Comparison of ENCODE assay signal across 10 cellular contexts in genomic region chr12:67758119-67758873, GRCh38.
DNase-seq lines count a peak whose midpoint lies in the region; ATAC-seq, FAIRE-seq and TF ChIP-seq lines count a peak whose summit lies in the region.
"Had no signal": no experiment of that assay in that cellular context is flagged by ENCODE, and none has a peak within 500 bp of the region (broad histone marks: within the 10 kb centered on the region; RNA-seq: fewer than 3 reads in every experiment).

No MANE protein-coding gene starts in this region.

- H3K27ac ChIP-seq in OCI-LY1 (ENCODE audit: low read depth, low read length, poor library complexity, severe bottlenecking) (peak overlapping the region; percentile 79), prostate gland (no peak overlapping the region), suprapubic skin (no peak overlapping the region)

- TF ChIP-seq EP300 in suprapubic skin (IDR thresholded peaks at IDR 0.05): no peak

- POLR2A ChIA-PET in WTC11 (lab: Charles Lee): no interaction called here

- H3K4me2 ChIP-seq in OCI-LY1 (ENCODE audit: low read length): peak overlapping the region; percentile 21; the same call in 1 of the 2 replicates

- H3K4me3 Mint-ChIP-seq in WTC11: no peak overlapping the region

- H3K36me3 Mint-ChIP-seq in WTC11: peaks cover 4% of the 10 kb centered on the region; the same call in 1 of the 2 replicates

- no peak overlapping the region for H3K27ac Mint-ChIP-seq in WTC11

- no peak overlapping the region for H3K4me3 ChIP-seq in OCI-LY1 (ENCODE audit: low read depth, low read length, poor library complexity, severe bottlenecking)
- no peak overlapping the region for H3K4me3 ChIP-seq in prostate gland
- H3K4me3 ChIP-seq in suprapubic skin: no peak overlapping the region

- peaks cover 14% of the 10 kb centered on the region for H3K9me3 Mint-ChIP-seq in WTC11

- 75% methylated on average over 6 of the region's 6 CpGs for WGBS in prostate gland
- WGBS in suprapubic skin: 79% methylated on average over 6 of the region's 6 CpGs

- H2AFZ ChIP-seq in OCI-LY1 (ENCODE audit: low read length): no peak overlapping the region

- intact Hi-C loops in prostate gland (cut with DNase I): no loop called here

- no peaks in the 10 kb centered on the region for H4K20me1 ChIP-seq in OCI-LY1 (ENCODE audit: insufficient read depth, low read length)

- ATAC-seq in GM19438 (IDR thresholded peaks at IDR 0.05; ENCODE audit: low read depth, unreplicated experiment) (peak; percentile 99), HG03045 (IDR thresholded peaks at IDR 0.05; ENCODE audit: unreplicated experiment) (peak; percentile 88), WTC11 (no peak)

- no peaks in the 10 kb centered on the region for H3K9me2 ChIP-seq in OCI-LY1 (ENCODE audit: low read depth, low read length)

- H3K9me3 ChIP-seq in OCI-LY1 (ENCODE audit: low read length) (no peaks in the 10 kb centered on the region), prostate gland (no peaks in the 10 kb centered on the region), suprapubic skin (no peaks in the 10 kb centered on the region)

- H3F3A ChIP-seq in OCI-LY1 (ENCODE audit: insufficient read depth, low read length): no peaks in the 10 kb centered on the region; the same call in 1 of the 2 replicates

- no peaks in the 10 kb centered on the region for H3K27me3 ChIP-seq in OCI-LY1 (ENCODE audit: insufficient read depth, low read length)
- H3K27me3 ChIP-seq in prostate gland (replicated peaks; ENCODE audit: insufficient read depth): no peaks in the 10 kb centered on the region
- no peaks in the 10 kb centered on the region for H3K27me3 ChIP-seq in suprapubic skin

- CTCF ChIA-PET in WTC11 (lab: Charles Lee): no interaction called here

- no peak for TF ChIP-seq POLR2A in GM12891 (IDR thresholded peaks at IDR 0.05; ENCODE audit: low read depth, low read length)
- TF ChIP-seq POLR2A in prostate gland (IDR thresholded peaks at IDR 0.05): no peak
- no peak for TF ChIP-seq POLR2A in suprapubic skin (IDR thresholded peaks at IDR 0.05)

- no peaks in the 10 kb centered on the region for H3K79me2 ChIP-seq in OCI-LY1 (ENCODE audit: insufficient read depth, low read length)

- FAIRE-seq in GM12891 (lab: Jason Lieb, UNC): peak; percentile 91

- H3K4me1 Mint-ChIP-seq in WTC11: peaks cover 25% of the 10 kb centered on the region

- H3K4me1 ChIP-seq in OCI-LY1 (ENCODE audit: insufficient read depth, low read length, severe bottlenecking): peaks cover 22% of the 10 kb centered on the region
- H3K4me1 ChIP-seq in prostate gland (replicated peaks): no peaks in the 10 kb centered on the region
- no peaks in the 10 kb centered on the region for H3K4me1 ChIP-seq in suprapubic skin

- TF ChIP-seq CTCF in OCI-LY1 (IDR thresholded peaks at IDR 0.05; ENCODE audit: low read length) (no peak), prostate gland (IDR thresholded peaks at IDR 0.05) (no peak), WTC11 (IDR thresholded peaks at IDR 0.05) (no peak), suprapubic skin (IDR thresholded peaks at IDR 0.05) (no peak)

- H3K9ac ChIP-seq in OCI-LY1 (ENCODE audit: low read length): peak overlapping the region; percentile 13; the same call in 1 of the 2 replicates

- no peaks in the 10 kb centered on the region for H3K27me3 Mint-ChIP-seq in WTC11 (ENCODE audit: low read depth)

- no peaks in the 10 kb centered on the region for H3K36me3 ChIP-seq in OCI-LY1 (ENCODE audit: insufficient read depth, low read length)
- no peaks in the 10 kb centered on the region for H3K36me3 ChIP-seq in prostate gland
- H3K36me3 ChIP-seq in suprapubic skin: no peaks in the 10 kb centered on the region

- DNase-seq in GM12891 (ENCODE audit: insufficient read length, low spot score): peak; percentile 30
- DNase-seq in prostate gland (ENCODE audit: low spot score): no peak
- DNase-seq in WTC11 (ENCODE audit: low spot score): no peak
- DNase-seq in suprapubic skin (ENCODE audit: low spot score in 2 of 2): no peak
- DNase-seq in SHP77 (lab: John Stamatoyannopoulos, UW): no peak
- DNase-seq: activated CD8-positive, alpha-beta memory T cell treated with anti-CD3 and anti-CD28 coated beads for 24 hours; OCI-M1 had no signal

TF ChIP-seq in GM12891, 5 proteins besides CTCF, POLR2A, EP300 and RAD21:
- TF ChIP-seq PAX5 (IDR thresholded peaks at IDR 0.05; ENCODE audit: insufficient read depth, low read length, severe bottlenecking): no peak
- no peak for TF ChIP-seq POLR2AphosphoS5 (IDR thresholded peaks at IDR 0.05; ENCODE audit: low read depth, low read length)
- no peak for TF ChIP-seq POU2F2 (IDR thresholded peaks at IDR 0.05; ENCODE audit: low read depth, low read length)
- TF ChIP-seq SPI1 (IDR thresholded peaks at IDR 0.05; ENCODE audit: low read depth, low read length): peak; percentile 99
- TF ChIP-seq TAF1 (IDR thresholded peaks at IDR 0.05; ENCODE audit: low read depth, low read length): no peak

TF ChIP-seq in WTC11, 78 proteins besides CTCF, POLR2A, EP300 and RAD21 (continues in another document):
- TF ChIP-seq FOXJ3 (CRISPR knock-in tag; IDR thresholded peaks at IDR 0.05; ENCODE audit: borderline replicate concordance) (no peak), ELF4 (CRISPR knock-in tag; IDR thresholded peaks at IDR 0.05; ENCODE audit: low read depth) (no peak), ESRRA (CRISPR knock-in tag; IDR thresholded peaks at IDR 0.05; ENCODE audit: borderline replicate concordance) (no peak), NR1H2 (CRISPR knock-in tag; IDR thresholded peaks at IDR 0.05) (no peak)
- TF ChIP-seq, protein P1, sequence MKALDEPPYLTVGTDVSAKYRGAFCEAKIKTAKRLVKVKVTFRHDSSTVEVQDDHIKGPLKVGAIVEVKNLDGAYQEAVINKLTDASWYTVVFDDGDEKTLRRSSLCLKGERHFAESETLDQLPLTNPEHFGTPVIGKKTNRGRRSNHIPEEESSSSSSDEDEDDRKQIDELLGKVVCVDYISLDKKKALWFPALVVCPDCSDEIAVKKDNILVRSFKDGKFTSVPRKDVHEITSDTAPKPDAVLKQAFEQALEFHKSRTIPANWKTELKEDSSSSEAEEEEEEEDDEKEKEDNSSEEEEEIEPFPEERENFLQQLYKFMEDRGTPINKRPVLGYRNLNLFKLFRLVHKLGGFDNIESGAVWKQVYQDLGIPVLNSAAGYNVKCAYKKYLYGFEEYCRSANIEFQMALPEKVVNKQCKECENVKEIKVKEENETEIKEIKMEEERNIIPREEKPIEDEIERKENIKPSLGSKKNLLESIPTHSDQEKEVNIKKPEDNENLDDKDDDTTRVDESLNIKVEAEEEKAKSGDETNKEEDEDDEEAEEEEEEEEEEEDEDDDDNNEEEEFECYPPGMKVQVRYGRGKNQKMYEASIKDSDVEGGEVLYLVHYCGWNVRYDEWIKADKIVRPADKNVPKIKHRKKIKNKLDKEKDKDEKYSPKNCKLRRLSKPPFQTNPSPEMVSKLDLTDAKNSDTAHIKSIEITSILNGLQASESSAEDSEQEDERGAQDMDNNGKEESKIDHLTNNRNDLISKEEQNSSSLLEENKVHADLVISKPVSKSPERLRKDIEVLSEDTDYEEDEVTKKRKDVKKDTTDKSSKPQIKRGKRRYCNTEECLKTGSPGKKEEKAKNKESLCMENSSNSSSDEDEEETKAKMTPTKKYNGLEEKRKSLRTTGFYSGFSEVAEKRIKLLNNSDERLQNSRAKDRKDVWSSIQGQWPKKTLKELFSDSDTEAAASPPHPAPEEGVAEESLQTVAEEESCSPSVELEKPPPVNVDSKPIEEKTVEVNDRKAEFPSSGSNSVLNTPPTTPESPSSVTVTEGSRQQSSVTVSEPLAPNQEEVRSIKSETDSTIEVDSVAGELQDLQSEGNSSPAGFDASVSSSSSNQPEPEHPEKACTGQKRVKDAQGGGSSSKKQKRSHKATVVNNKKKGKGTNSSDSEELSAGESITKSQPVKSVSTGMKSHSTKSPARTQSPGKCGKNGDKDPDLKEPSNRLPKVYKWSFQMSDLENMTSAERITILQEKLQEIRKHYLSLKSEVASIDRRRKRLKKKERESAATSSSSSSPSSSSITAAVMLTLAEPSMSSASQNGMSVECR (CRISPR knock-in tag; IDR thresholded peaks at IDR 0.05; ENCODE audit: borderline replicate concordance): no peak
- TF ChIP-seq, protein P2, sequence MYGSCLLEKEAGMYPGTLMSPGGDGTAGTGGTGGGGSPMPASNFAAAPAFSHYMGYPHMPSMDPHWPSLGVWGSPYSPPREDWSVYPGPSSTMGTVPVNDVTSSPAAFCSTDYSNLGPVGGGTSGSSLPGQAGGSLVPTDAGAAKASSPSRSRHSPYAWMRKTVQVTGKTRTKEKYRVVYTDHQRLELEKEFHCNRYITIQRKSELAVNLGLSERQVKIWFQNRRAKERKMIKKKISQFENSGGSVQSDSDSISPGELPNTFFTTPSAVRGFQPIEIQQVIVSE (CRISPR knock-in tag; IDR thresholded peaks at IDR 0.05; ENCODE audit: borderline replicate concordance): no peak
- TF ChIP-seq, protein P3, sequence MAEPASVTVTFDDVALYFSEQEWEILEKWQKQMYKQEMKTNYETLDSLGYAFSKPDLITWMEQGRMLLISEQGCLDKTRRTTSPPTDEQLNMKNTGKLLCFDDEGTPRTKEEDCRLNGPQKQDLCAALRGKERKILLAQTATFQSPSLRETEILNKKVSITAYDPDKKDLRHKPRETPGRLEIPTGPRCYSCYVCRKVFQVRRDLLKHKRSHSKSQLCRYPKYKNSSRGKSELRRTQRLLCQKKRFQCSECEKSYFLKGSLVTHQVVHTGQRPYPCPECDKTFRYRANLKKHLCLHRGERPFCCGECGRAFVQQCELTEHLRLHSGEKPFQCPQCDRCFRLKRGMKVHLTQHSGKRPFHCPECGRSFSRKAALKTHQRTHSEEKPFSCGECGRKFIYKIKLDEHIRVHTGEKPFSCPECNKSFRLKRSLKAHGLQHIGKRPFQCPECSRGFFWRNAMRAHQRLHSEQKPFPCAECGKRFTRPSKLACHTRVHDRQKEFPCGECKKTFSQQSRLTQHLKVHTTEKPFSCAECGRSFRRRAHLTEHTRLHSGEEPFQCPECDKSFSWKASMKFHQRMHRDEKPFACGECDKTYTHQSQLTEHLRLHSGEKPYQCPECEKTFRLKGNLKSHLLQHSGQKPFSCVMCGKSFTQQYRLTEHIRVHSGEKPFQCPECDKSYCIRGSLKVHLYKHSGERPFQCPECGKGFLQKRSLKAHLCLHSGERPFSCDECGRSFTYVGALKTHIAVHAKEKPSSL (CRISPR knock-in tag; conservative IDR thresholded peaks at IDR 0.05): no peak
